10 cellular contexts compared by ENCODE assay signal in the genomic region with DNA sequence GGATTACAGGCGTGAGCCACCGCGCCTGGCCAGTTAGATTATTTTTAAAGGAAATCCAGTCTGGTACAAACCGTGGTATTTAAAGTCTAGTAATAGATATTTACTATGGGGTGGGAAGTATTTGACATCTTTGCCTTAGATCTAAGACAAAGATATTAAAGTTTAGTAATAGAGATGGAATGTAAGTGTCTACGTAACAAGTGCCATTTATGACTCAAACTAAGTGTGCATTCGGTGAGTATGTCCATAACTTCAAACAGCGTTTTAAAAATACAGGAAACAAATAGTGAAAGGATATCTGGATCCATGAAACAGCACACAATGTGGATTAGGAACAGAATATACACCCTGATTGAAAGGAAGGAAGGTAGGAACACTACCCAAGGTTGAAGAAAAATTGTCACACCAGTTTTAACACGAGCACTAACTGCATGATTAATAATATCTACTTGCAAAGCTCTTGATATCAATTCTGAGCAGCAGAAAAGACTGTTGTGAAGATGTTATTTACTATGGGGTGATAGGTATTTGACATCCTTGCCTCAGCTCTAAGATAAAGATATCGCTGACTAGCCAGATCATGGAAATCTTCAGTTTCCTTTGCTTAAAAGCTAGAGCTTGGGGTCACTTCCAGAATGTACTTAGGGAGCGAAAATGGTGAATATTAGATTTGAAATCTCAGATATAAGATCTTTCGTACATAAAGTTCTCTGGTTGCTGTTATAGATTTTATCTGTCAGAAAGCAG. TPM values are rescaled to one million over a fixed set of nuclear protein-coding genes. Genes with fewer than 3 reads are reported as not detected.
A peak's percentile ranks its signal among the peaks of the same experiment; 100 is the strongest.
DNase-seq lines count a peak whose midpoint lies in the region; ATAC-seq, FAIRE-seq and TF ChIP-seq lines count a peak whose summit lies in the region.
"Had no signal": no experiment of that assay in that cellular context is flagged by ENCODE, and none has a peak within 500 bp of the region (broad histone marks: within the 10 kb centered on the region; RNA-seq: fewer than 3 reads in every experiment).

No MANE protein-coding gene starts in this region.

- H3K79me2 ChIP-seq in endothelial cell of umbilical vein (ENCODE audit: control insufficient read depth, insufficient read depth, low read length), result peaks cover 73% of the 10 kb centered on the region

- FAIRE-seq in endothelial cell of umbilical vein (lab: Jason Lieb, UNC), result no peak

- no peaks in the 10 kb centered on the region for H3K27me3 ChIP-seq in endothelial cell of umbilical vein (ENCODE audit: control insufficient read depth in 2 of 2, insufficient read depth in 2 of 2, low read length in 2 of 2)

- TF ChIP-seq CTCF in RWPE1 (conservative IDR thresholded peaks at IDR 0.05; ENCODE audit: low read depth) (no peak), endothelial cell of umbilical vein (IDR thresholded peaks at IDR 0.05; ENCODE audit: extremely low read depth in 1 of 2, insufficient read depth in 1 of 2, low read depth in 1 of 2, low read length in 2 of 2) (no peak)

- dilution Hi-C loops in endothelial cell of umbilical vein (cut with MboI; ENCODE audit: extremely low pct_ligation_motif_present, low sequenced_read_pairs), result no loop called here

- no peaks in the 10 kb centered on the region for H3K9me3 ChIP-seq in endothelial cell of umbilical vein (replicated peaks; ENCODE audit: control insufficient read depth, insufficient read depth, low read length)

- no peak for ATAC-seq in HG02678 (IDR thresholded peaks at IDR 0.05; ENCODE audit: unreplicated experiment)

- H3K27ac ChIP-seq in RWPE1 (peak overlapping the region; percentile 52), endothelial cell of umbilical vein (ENCODE audit: insufficient read depth, low read depth, low read length) (peak overlapping the region; percentile 88)

- H3K27me3 Mint-ChIP-seq in activated CD4-positive, alpha-beta T cell treated with anti-CD3 and anti-CD28 coated beads, Interleukin-2, amount 10 ng/mL, durations not matched to agents 24 days and 14 days, result no peaks in the 10 kb centered on the region

- H3K9ac ChIP-seq in endothelial cell of umbilical vein (replicated peaks; ENCODE audit: extremely low read depth, insufficient read depth, low read length), result peak overlapping the region; percentile 64

- H3K4me1 Mint-ChIP-seq in activated CD4-positive, alpha-beta T cell treated with anti-CD3 and anti-CD28 coated beads, Interleukin-2, amount 10 ng/mL, durations not matched to agents 24 days and 14 days, result peaks cover 20% of the 10 kb centered on the region

- POLR2A ChIA-PET in RWPE1 (lab: Yijun Ruan, JAX; ENCODE audit: low non-redundant PET) (no interaction called here), endothelial cell of umbilical vein (lab: Charles Lee) (no interaction called here)

- intact Hi-C loops in activated CD4-positive, alpha-beta T cell treated with anti-CD3 and anti-CD28 coated beads, Interleukin-2, amount 10 ng/mL, durations not matched to agents 24 days and 14 days (cut with micrococcal nuclease), result loop anchor here (5.0 kb wide), 1 partner anchor 49 kb away; the partner anchor contains the start of gene EPC1
- intact Hi-C loops in endothelial cell of umbilical vein (cut with micrococcal nuclease), result loop anchor here (1.0 kb wide), 1 partner anchor 48 kb away; no protein-coding TSS in a partner anchor

- H2AFZ ChIP-seq in endothelial cell of umbilical vein (ENCODE audit: low read depth, low read length), result no peak overlapping the region

- peaks cover 25% of the 10 kb centered on the region for H3K36me3 Mint-ChIP-seq in activated CD4-positive, alpha-beta T cell treated with anti-CD3 and anti-CD28 coated beads, Interleukin-2, amount 10 ng/mL, durations not matched to agents 24 days and 14 days (ENCODE audit: low read depth)

- CTCF ChIA-PET in RWPE1 (lab: Yijun Ruan, JAX) (interaction anchor here (0.7 kb wide), 1 partner anchor 10 kb away, joined by 3 read pairs; no protein-coding TSS in a partner anchor), endothelial cell of umbilical vein (lab: Charles Lee) (interaction anchor here (1.3 to 2.1 kb wide), 2 partner anchors 42 to 48 kb away, joined by 4 to 6 read pairs; no protein-coding TSS in a partner anchor)

- H3K4me1 ChIP-seq in endothelial cell of umbilical vein (ENCODE audit: control insufficient read depth, extremely low read depth, insufficient read depth, low read length), result peaks cover 19% of the 10 kb centered on the region

- H4K20me1 ChIP-seq in endothelial cell of umbilical vein (replicated peaks; ENCODE audit: control insufficient read depth, extremely low read depth, insufficient read depth, low read length), result peaks cover 7% of the 10 kb centered on the region

- H3K9me3 Mint-ChIP-seq in activated CD4-positive, alpha-beta T cell treated with anti-CD3 and anti-CD28 coated beads, Interleukin-2, amount 10 ng/mL, durations not matched to agents 24 days and 14 days, result no peaks in the 10 kb centered on the region

- TF ChIP-seq POLR2A in endothelial cell of umbilical vein (IDR thresholded peaks at IDR 0.05; ENCODE audit: low read depth, low read length), result no peak

- H3K4me3 Mint-ChIP-seq in activated CD4-positive, alpha-beta T cell treated with anti-CD3 and anti-CD28 coated beads, Interleukin-2, amount 10 ng/mL, durations not matched to agents 24 days and 14 days, result peak overlapping the region; percentile 45

- peak overlapping the region; percentile 70 for H3K4me2 ChIP-seq in endothelial cell of umbilical vein (ENCODE audit: insufficient read depth, low read length)

- peak overlapping the region; percentile 71 for H3K27ac Mint-ChIP-seq in activated CD4-positive, alpha-beta T cell treated with anti-CD3 and anti-CD28 coated beads, Interleukin-2, amount 10 ng/mL, durations not matched to agents 24 days and 14 days

- peaks cover 0 to 4% of the 10 kb centered on the region in 2 experiments for H3K36me3 ChIP-seq in endothelial cell of umbilical vein (ENCODE audit: control insufficient read depth in 2 of 2, extremely low read depth in 1 of 2, insufficient read depth in 2 of 2, low read length in 2 of 2)

- TSS peak; percentile 74 for BruUV-seq in endothelial cell of umbilical vein (replicated peaks; lab: Mats Ljungman, UMichigan)

- no peaks in the 10 kb centered on the region for H3K9me1 ChIP-seq in endothelial cell of umbilical vein (replicated peaks; ENCODE audit: control insufficient read depth, extremely low read depth, insufficient read depth, low read length)

- peak overlapping the region in 1 of 3 experiments; percentile 43 for H3K4me3 ChIP-seq in endothelial cell of umbilical vein (replicated peaks in 1 of 3; ENCODE audit: insufficient read depth in 1 of 3, low read depth in 1 of 3, low read length in 3 of 3)

- no peak for DNase-seq in activated CD4-positive, alpha-beta T cell treated with anti-CD3 and anti-CD28 coated beads, Interleukin-2, amount 10 ng/mL, durations not matched to agents 24 days and 14 days
- DNase-seq in activated CD4-positive, alpha-beta T cell treated with anti-CD3 and anti-CD28 coated beads for 48 hours, result no peak
- DNase-seq in RWPE1 (ENCODE audit: low spot score), result peak; percentile 70
- DNase-seq in endothelial cell of umbilical vein (ENCODE audit: low read depth, low spot score), result peak; percentile 81
- DNase-seq in renal cortical epithelial cell (ENCODE audit: low read depth), result peak; percentile 40
- no peak for DNase-seq in NCI-H69 (lab: John Stamatoyannopoulos, UW)
- no peak for DNase-seq in DMS53 treated with DMSO at 0.1 percent for 48 hours (lab: John Stamatoyannopoulos, UW; ENCODE audit: unreplicated experiment)
- DNase-seq: central memory CD4-positive, alpha-beta T cell; posterior cingulate gyrus had no signal

TF ChIP-seq in endothelial cell of umbilical vein, 7 proteins besides CTCF, POLR2A, EP300 and RAD21:
- TF ChIP-seq JUN (IDR thresholded peaks at IDR 0.05; ENCODE audit: borderline replicate concordance, insufficient read depth, insufficient read length, low read depth), result peak; percentile 81
- TF ChIP-seq EZH2 (IDR thresholded peaks at IDR 0.05; ENCODE audit: borderline replicate concordance, low read depth, low read length, severe bottlenecking), result no peak
- TF ChIP-seq POLR2AphosphoS5 (IDR thresholded peaks at IDR 0.05; ENCODE audit: insufficient read depth, low read depth, low read length), result peak; percentile 20
- TF ChIP-seq, protein P1, sequence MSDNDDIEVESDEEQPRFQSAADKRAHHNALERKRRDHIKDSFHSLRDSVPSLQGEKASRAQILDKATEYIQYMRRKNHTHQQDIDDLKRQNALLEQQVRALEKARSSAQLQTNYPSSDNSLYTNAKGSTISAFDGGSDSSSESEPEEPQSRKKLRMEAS (IDR thresholded peaks at IDR 0.05; ENCODE audit: insufficient read depth, insufficient read length), result no peak
- TF ChIP-seq FOS (IDR thresholded peaks at IDR 0.05; ENCODE audit: borderline replicate concordance, insufficient read depth, low read length), result peak; percentile 75
- no peak for TF ChIP-seq MYC (IDR thresholded peaks at IDR 0.05; ENCODE audit: low read depth, low read length)
- peak; percentile 86 for TF ChIP-seq GATA2 (IDR thresholded peaks at IDR 0.05; ENCODE audit: insufficient read depth, insufficient read length, low read depth, low read length)

RNA-seq across cellular contexts. Expression of gene EPC1, which starts 48.7 kb away (rescaled TPM):
- 32.3 and 34.3 TPM in 2 replicates for total RNA-seq in activated CD4-positive, alpha-beta T cell treated with anti-CD3 and anti-CD28 coated beads, Interleukin-2, amount 10 ng/mL, durations not matched to agents 24 days and 14 days
- total RNA-seq in endothelial cell of umbilical vein, result 27.9 and 28.5 TPM in 2 replicates
- polyA plus RNA-seq in endothelial cell of umbilical vein, result 39.0 and 47.0 TPM in 2 replicates
- 25.2 and 26.5 TPM in 2 replicates for polyA plus RNA-seq in endothelial cell of umbilical vein (2011; cell fraction: cytosol; rRNA removed)
- 86.7 and 87.4 TPM in 2 replicates for polyA plus RNA-seq in endothelial cell of umbilical vein (2011; cell fraction: nucleus; rRNA removed)
- polyA plus RNA-seq in endothelial cell of umbilical vein (2012), result 14.7 and 16.5 TPM in 2 replicates
- 117 and 137 TPM in 2 replicates for polyA minus RNA-seq in endothelial cell of umbilical vein
- 11.3 TPM for polyA minus RNA-seq in endothelial cell of umbilical vein (2011; cell fraction: cytosol; rRNA and poly(A)+ RNA removed)
- 150 and 202 TPM in 2 replicates for polyA minus RNA-seq in endothelial cell of umbilical vein (2011; cell fraction: nucleus; rRNA and poly(A)+ RNA removed)
- 11.8 and 29.5 TPM in 2 replicates for total RNA-seq in renal cortical epithelial cell

Comparison
In these comparisons a context has a peak if more than half of its experiments do, and no peak if none do; other contexts are left out.
1. DNase-seq: peak in RWPE1 (single experiment), endothelial cell of umbilical vein (single experiment) and renal cortical epithelial cell (single experiment); none in activated CD4-positive, alpha-beta T cell treated with anti-CD3 and anti-CD28 coated beads, Interleukin-2, amount 10 ng/mL, durations not matched to agents 24 days and 14 days (single experiment), activated CD4-positive, alpha-beta T cell treated with anti-CD3 and anti-CD28 coated beads for 48 hours (single experiment), NCI-H69 (single experiment) and DMS53 treated with DMSO at 0.1 percent for 48 hours (single experiment).